20 cellular contexts compared by ENCODE assay signal in genomic region chr16:51426276-51426675, GRCh38.
"Had no signal": no experiment of that assay in that cellular context is flagged by ENCODE, and none has a peak within 500 bp of the region (broad histone marks: within the 10 kb centered on the region; RNA-seq: fewer than 3 reads in every experiment).

No MANE protein-coding gene starts in this region.

- H3K9me3 ChIP-seq: esophagus muscularis mucosa, gastroesophageal sphincter, mucosa of descending colon, pancreas, prostate gland, tibial artery, upper lobe of right lung, vagina had no signal

- H3K27me3 ChIP-seq: esophagus muscularis mucosa, pancreas, spleen, tibial artery, upper lobe of right lung, vagina had no signal

- DNase-seq: effector memory CD4-positive, alpha-beta T cell; glutamatergic neuron; kidney glomerular epithelial cell; mucosa of descending colon; naive thymus-derived CD8-positive, alpha-beta T cell; occipital lobe; pancreas; spleen; stimulated activated CD4-positive, alpha-beta T cell treated with anti-CD3 and anti-CD28 coated beads, Interleukin-15, amount 100 ng/mL, for 24 hours; stimulated activated CD4-positive, alpha-beta T cell treated with anti-CD3 and anti-CD28 coated beads, Interleukin-1b, Interleukin-23, amount 100 ng/mL, for 48 hours; stimulated activated CD4-positive, alpha-beta T cell treated with anti-CD3 and anti-CD28 coated beads, Interleukin-4, amount 100 ng/mL, for 24 hours; tibial artery; upper lobe of right lung had no signal

- H3K36me3 ChIP-seq: esophagus muscularis mucosa, gastroesophageal sphincter, pancreas, prostate gland, spleen, tibial artery, upper lobe of right lung, vagina had no signal

- H3K4me1 ChIP-seq: esophagus muscularis mucosa, gastroesophageal sphincter, pancreas, prostate gland, spleen, tibial artery, upper lobe of right lung, vagina had no signal

- H3K27ac ChIP-seq: epithelial cell of prostate, esophagus muscularis mucosa, gastroesophageal sphincter, pancreas, prostate gland, spleen, tibial artery, upper lobe of right lung, vagina had no signal

- ATAC-seq: gastroesophageal sphincter; mucosa of descending colon; naive thymus-derived CD8-positive, alpha-beta T cell; pancreas; sciatic nerve; stimulated activated memory B cell treated with anti-CD40 and anti-IgM and Interleukin-4, amounts not matched to agents 10 μg/mL and 1 μg/mL and 100 μg/mL, for 72 hours; upper lobe of right lung had no signal

- H3K4me3 ChIP-seq: esophagus muscularis mucosa, gastroesophageal sphincter, mucosa of descending colon, pancreas, prostate gland, spleen, tibial artery, upper lobe of right lung, vagina had no signal
